Comparison of ENCODE assay signal across 12 cellular contexts in genomic region chr21:29080454-29080930, GRCh38. TPM values are rescaled to one million over a fixed set of nuclear protein-coding genes. Genes with fewer than 3 reads are reported as not detected.
A peak's percentile ranks its signal among the peaks of the same experiment; 100 is the strongest.
DNase-seq lines count a peak whose midpoint lies in the region; ATAC-seq and TF ChIP-seq lines count a peak whose summit lies in the region.
"Had no signal": no experiment of that assay in that cellular context is flagged by ENCODE, and none has a peak within 500 bp of the region (broad histone marks: within the 10 kb centered on the region; RNA-seq: fewer than 3 reads in every experiment).

No MANE protein-coding gene starts in this region.

- no peaks in the 10 kb centered on the region for H3K9me3 ChIP-seq in CD8-positive, alpha-beta T cell (ENCODE audit: low read length)
- H3K9me3 ChIP-seq in neutrophil = no peaks in the 10 kb centered on the region
- no peaks in the 10 kb centered on the region for H3K9me3 ChIP-seq in PC-9 (ENCODE audit: insufficient read depth, low read depth)

- peak; percentile 43 for ATAC-seq in CD8-positive, alpha-beta T cell
- ATAC-seq in HG02852 (IDR thresholded peaks at IDR 0.05; ENCODE audit: unreplicated experiment) = no peak

- no peaks in the 10 kb centered on the region for H3K79me2 ChIP-seq in PC-9 (ENCODE audit: low read depth)

- peaks cover 52% of the 10 kb centered on the region for H3K4me1 ChIP-seq in CD8-positive, alpha-beta T cell (ENCODE audit: insufficient read depth, low read length)
- peaks cover 28 to 38% of the 10 kb centered on the region in 2 experiments for H3K4me1 ChIP-seq in neutrophil (ENCODE audit: control insufficient read depth in 1 of 2, insufficient read depth in 1 of 2, low read depth in 1 of 2, low read length in 1 of 2)
- H3K4me1 ChIP-seq in PC-9 (replicated peaks; ENCODE audit: insufficient read depth) = 0 out of 2 replicates have a peak, but pooled peaks cover 3% of the 10 kb centered on the region

- no peaks in the 10 kb centered on the region for H3K9me2 ChIP-seq in PC-9 (ENCODE audit: insufficient read depth)

- no peak overlapping the region for H3K4me2 ChIP-seq in PC-9

- H3K27ac Mint-ChIP-seq in CD8-positive, alpha-beta T cell = peak overlapping the region; percentile 93
- H3K27ac Mint-ChIP-seq: type B pancreatic cell had no signal

- H3K4me1 Mint-ChIP-seq in CD8-positive, alpha-beta T cell (ENCODE audit: low read depth) = peaks cover 60% of the 10 kb centered on the region

- POLR2A ChIA-PET in CD8-positive, alpha-beta T cell (lab: Charles Lee) = no interaction called here
- POLR2A ChIA-PET in PC-9 (lab: Charles Lee; ENCODE audit: unreplicated experiment) = no interaction called here

- H3K27me3 Mint-ChIP-seq in CD8-positive, alpha-beta T cell (ENCODE audit: low read depth) = no peaks in the 10 kb centered on the region
- H3K27me3 Mint-ChIP-seq: type B pancreatic cell had no signal

- peak in 4 of 7 experiments; percentile 16 to 56 (median 26) for DNase-seq in CD8-positive, alpha-beta T cell
- DNase-seq in NCI-H2029 treated with DMSO at 0.1 percent for 48 hours (lab: John Stamatoyannopoulos, UW) (peak; percentile 96), NCI-H2227 (lab: John Stamatoyannopoulos, UW; ENCODE audit: unreplicated experiment) (no peak), PC-9 (no peak)
- peak; percentile 5 for DNase-seq in central memory CD4-positive, alpha-beta T cell
- no peak for DNase-seq in activated CD4-positive, CD25-positive, alpha-beta regulatory T cell treated with anti-CD3 and anti-CD28 coated beads, Interleukin-2, amount 50 U/mL, for 72 hours
- DNase-seq: DMS53, KG1 had no signal

- no peak for TF ChIP-seq CTCF in CD8-positive, alpha-beta T cell (IDR thresholded peaks at IDR 0.05)
- no peak for TF ChIP-seq CTCF in neutrophil (IDR thresholded peaks at IDR 0.05)
- TF ChIP-seq CTCF in PC-9 (conservative IDR thresholded peaks at IDR 0.05) = no peak

- peak overlapping the region; percentile 31 for H3K27ac ChIP-seq in CD8-positive, alpha-beta T cell (ENCODE audit: low read depth, low read length)
- peak overlapping the region; percentile 76 for H3K27ac ChIP-seq in neutrophil
- no peak overlapping the region for H3K27ac ChIP-seq in PC-9
- H3K27ac ChIP-seq: RWPE1 had no signal

- BruUV-seq in PC-9 (replicated peaks; lab: Mats Ljungman, UMichigan) = no TSS peak

- intact Hi-C loops in CD8-positive, alpha-beta T cell (cut with DNase I, micrococcal nuclease) = no loop called here
- intact Hi-C loops in PC-9 (cut with micrococcal nuclease; ENCODE audit: unreplicated experiment) = no loop called here

- peak overlapping the region; percentile 44 for H3K4me3 Mint-ChIP-seq in CD8-positive, alpha-beta T cell

- H2AFZ ChIP-seq in PC-9 = no peak overlapping the region

- CTCF ChIA-PET in CD8-positive, alpha-beta T cell (lab: Charles Lee) = interaction anchor here (1.7 to 2.0 kb wide), 2 partner anchors 8 to 280 kb away, joined by 3 to 6 read pairs; no protein-coding TSS in a partner anchor
- CTCF ChIA-PET in PC-9 (lab: Charles Lee) = no interaction called here

- H3K4me3 ChIP-seq in CD8-positive, alpha-beta T cell (ENCODE audit: low read depth, low read length) = no peak overlapping the region
- no peak overlapping the region for H3K4me3 ChIP-seq in neutrophil (ENCODE audit: low read depth in 1 of 2, low read length in 1 of 2)
- H3K4me3 ChIP-seq in PC-9 = no peak overlapping the region

- peaks cover 8% of the 10 kb centered on the region for H3F3A ChIP-seq in PC-9 (ENCODE audit: insufficient read depth, low read depth)

- no peaks in the 10 kb centered on the region for H3K9me3 Mint-ChIP-seq in CD8-positive, alpha-beta T cell
- H3K9me3 Mint-ChIP-seq: type B pancreatic cell had no signal

- no peaks in the 10 kb centered on the region for H4K20me1 ChIP-seq in PC-9 (ENCODE audit: insufficient read depth)

- H3K36me3 ChIP-seq in CD8-positive, alpha-beta T cell (ENCODE audit: insufficient read depth, low read length) = no peaks in the 10 kb centered on the region
- H3K36me3 ChIP-seq in neutrophil = no peaks in the 10 kb centered on the region
- H3K36me3 ChIP-seq in PC-9 (ENCODE audit: low read depth) = no peaks in the 10 kb centered on the region

- no peaks in the 10 kb centered on the region for H3K27me3 ChIP-seq in CD8-positive, alpha-beta T cell (ENCODE audit: insufficient read depth, low read length)
- H3K27me3 ChIP-seq in neutrophil (no peaks in the 10 kb centered on the region), PC-9 (ENCODE audit: insufficient read depth, low read depth) (no peaks in the 10 kb centered on the region)

- H3K36me3 Mint-ChIP-seq in CD8-positive, alpha-beta T cell = no peaks in the 10 kb centered on the region
- H3K36me3 Mint-ChIP-seq: type B pancreatic cell had no signal

RNA-seq across cellular contexts. Expression of gene CCT8, which starts 7.0 kb away (rescaled TPM):
- 100 to 1,000 TPM; 104 to 116 TPM for total RNA-seq in CD8-positive, alpha-beta T cell
- total RNA-seq in PC-9 (2021) = 123 and 128 TPM in 2 replicates

RNA-seq across cellular contexts. Expression of gene MAP3K7CL, which starts 50.0 kb away (rescaled TPM):
- 1 to 10 TPM; 2.3 to 2.9 TPM for total RNA-seq in CD8-positive, alpha-beta T cell
- total RNA-seq in PC-9 (2021) = 0.37 and 0.50 TPM in 2 replicates

RNA-seq across cellular contexts. Expression of gene USP16, which starts 56.0 kb away (rescaled TPM):
- total RNA-seq in CD8-positive, alpha-beta T cell = 10 to 100 TPM; 84.8 to 91.2 TPM
- 18.6 and 24.6 TPM in 2 replicates for total RNA-seq in PC-9 (2021)

Comparison
In these comparisons a context has a peak if more than half of its experiments do, and no peak if none do; other contexts are left out.
1. DNase-seq: peak in CD8-positive, alpha-beta T cell (4 of 7), NCI-H2029 treated with DMSO at 0.1 percent for 48 hours (single experiment) and central memory CD4-positive, alpha-beta T cell (single experiment); none in NCI-H2227 (single experiment), activated CD4-positive, CD25-positive, alpha-beta regulatory T cell treated with anti-CD3 and anti-CD28 coated beads, Interleukin-2, amount 50 U/mL, for 72 hours (single experiment) and PC-9 (0 of 2).